In the genomic region with DNA sequence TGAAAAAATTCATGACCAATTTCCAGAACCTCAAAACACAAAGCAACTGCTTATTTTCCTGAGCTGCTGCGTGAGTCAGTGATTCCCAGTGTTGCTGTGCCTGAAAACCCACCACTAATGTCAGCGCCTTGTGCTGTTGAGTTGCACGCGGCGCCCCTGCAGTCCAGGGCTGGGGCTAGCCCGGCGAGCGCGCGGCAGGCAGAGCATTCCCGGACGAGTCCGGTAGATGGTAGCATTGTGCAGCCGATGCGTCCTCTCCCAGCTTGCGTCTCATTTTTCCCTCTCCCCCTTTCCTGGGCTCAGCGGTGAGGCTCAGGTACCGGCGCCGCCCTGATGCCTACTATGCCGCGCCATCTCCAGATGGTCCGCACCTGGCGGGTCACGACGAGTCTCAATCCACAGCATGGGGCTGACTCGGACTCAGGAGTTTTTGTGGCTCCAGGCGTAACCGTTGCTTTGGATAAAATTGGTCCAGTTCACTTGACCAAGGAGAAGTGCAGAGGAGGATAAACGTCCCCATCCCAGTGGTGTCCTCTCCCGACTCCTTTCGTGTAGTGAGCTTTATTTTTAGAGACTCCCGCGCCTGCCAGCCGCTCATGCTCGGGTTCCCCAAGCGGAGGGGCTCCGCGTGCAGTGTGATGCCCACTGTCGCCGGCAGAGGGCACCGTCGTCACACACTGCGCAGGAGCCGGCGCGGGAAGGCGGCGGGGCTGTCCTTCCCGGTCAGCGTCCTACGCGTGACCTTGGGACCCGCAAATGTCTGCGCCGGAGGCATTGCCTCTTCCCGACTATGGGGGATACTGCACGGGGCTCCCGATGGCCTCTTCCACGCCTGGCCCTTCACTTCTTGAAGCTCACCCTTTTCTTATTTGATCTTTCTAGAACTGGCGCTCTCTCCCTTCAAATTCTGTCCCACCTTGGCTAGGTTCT, we compare ENCODE assay signal across 8 cellular contexts. TPM values are rescaled to one million over a fixed set of nuclear protein-coding genes. Genes with fewer than 3 reads are reported as not detected.
DNase-seq lines count a peak whose midpoint lies in the region; ATAC-seq and TF ChIP-seq lines count a peak whose summit lies in the region.

No MANE protein-coding gene starts in this region.

- ATAC-seq in GM21526 (IDR thresholded peaks at IDR 0.05; ENCODE audit: low FRiP score, unreplicated experiment) (peak; percentile 98), esophagus mucosa (peak; percentile 95)

- intact Hi-C loops in OCI-LY7 (cut with micrococcal nuclease; ENCODE audit: unreplicated experiment), result loop anchor here (5.0 kb wide), 1 partner anchor 264 kb away; no protein-coding TSS in a partner anchor

- no peaks in the 10 kb centered on the region for H3K79me2 ChIP-seq in OCI-LY7 (ENCODE audit: insufficient read depth, low read depth, low read length)

- H3K4me2 ChIP-seq in OCI-LY7 (ENCODE audit: low read length), result peak overlapping the region; percentile 86

- peaks cover 4% of the 10 kb centered on the region for H3K9me3 ChIP-seq in HUES64 (ENCODE audit: insufficient read depth, low read depth, low read length)
- no peaks in the 10 kb centered on the region for H3K9me3 ChIP-seq in OCI-LY7 (ENCODE audit: low read length)
- no peaks in the 10 kb centered on the region for H3K9me3 ChIP-seq in mucosa of stomach (ENCODE audit: control insufficient read depth, low read length)

- H3K4me1 Mint-ChIP-seq in activated T-cell treated with anti-CD3 and anti-CD28 coated beads, Interleukin-2, amount 50 U/mL, for 24 hours (ENCODE audit: low read depth), result peaks cover 12% of the 10 kb centered on the region

- DNase-seq in DMS 273 (lab: John Stamatoyannopoulos, UW; ENCODE audit: unreplicated experiment) (peak; percentile 88), OCI-LY7 (ENCODE audit: low spot score) (peak; percentile 65)
- peak; percentile 86 for DNase-seq in activated T-cell treated with anti-CD3 and anti-CD28 coated beads, Interleukin-2, amount 50 U/mL, for 24 hours
- peak; percentile 21 to 42 for DNase-seq in stimulated activated CD8-positive, alpha-beta memory T cell treated with anti-CD3 and anti-CD28 coated beads, Interleukin-4, amount 100 ng/mL, for 4 hours (ENCODE audit: low read depth in 2 of 2, low spot score in 1 of 2)

- H3K27ac Mint-ChIP-seq in activated T-cell treated with anti-CD3 and anti-CD28 coated beads, Interleukin-2, amount 50 U/mL, for 24 hours, result peak overlapping the region; percentile 65

- peak overlapping the region; percentile 96 for H2AFZ ChIP-seq in OCI-LY7 (ENCODE audit: low read length)

- H3K36me3 ChIP-seq in HUES64 (ENCODE audit: insufficient read depth, low read length), result no peaks in the 10 kb centered on the region
- no peaks in the 10 kb centered on the region for H3K36me3 ChIP-seq in OCI-LY7 (ENCODE audit: insufficient read depth, low read length)
- H3K36me3 ChIP-seq in mucosa of stomach (ENCODE audit: control insufficient read depth, insufficient read depth, low read length), result no peaks in the 10 kb centered on the region

- no peaks in the 10 kb centered on the region for H3K9me3 Mint-ChIP-seq in activated T-cell treated with anti-CD3 and anti-CD28 coated beads, Interleukin-2, amount 50 U/mL, for 24 hours

- H3K27ac ChIP-seq in HUES64 (ENCODE audit: low read depth, low read length) (peak overlapping the region; percentile 49; the same call in 1 of the 2 replicates), OCI-LY7 (ENCODE audit: low read depth, low read length, poor library complexity, severe bottlenecking) (no peak overlapping the region)

- H3K27me3 ChIP-seq in HUES64 (ENCODE audit: insufficient read depth, low read length) (peaks cover 15% of the 10 kb centered on the region), mucosa of stomach (ENCODE audit: control insufficient read depth, insufficient read depth, low read length) (peaks cover 4% of the 10 kb centered on the region)

- BruUV-seq in OCI-LY7 (replicated peaks; lab: Mats Ljungman, UMichigan), result no TSS peak

- H3K4me1 ChIP-seq in HUES64 (ENCODE audit: insufficient read depth, low read length) (peaks cover 12% of the 10 kb centered on the region), OCI-LY7 (ENCODE audit: insufficient read depth, low read length, poor library complexity, severe bottlenecking) (no peaks in the 10 kb centered on the region), mucosa of stomach (ENCODE audit: control insufficient read depth, insufficient read depth, low read length) (no peaks in the 10 kb centered on the region)

- H3K36me3 Mint-ChIP-seq in activated T-cell treated with anti-CD3 and anti-CD28 coated beads, Interleukin-2, amount 50 U/mL, for 24 hours (ENCODE audit: low read depth), result no peaks in the 10 kb centered on the region

- TF ChIP-seq CTCF in OCI-LY7 (conservative IDR thresholded peaks at IDR 0.05; ENCODE audit: low read length), result peak; percentile 82

- CTCF ChIA-PET in OCI-LY7 (lab: Charles Lee; ENCODE audit: unreplicated experiment), result interaction anchor here (0.9 to 1.1 kb wide), 4 partner anchors 15 to 262 kb away, joined by 3 read pairs; no protein-coding TSS in a partner anchor

- H4K20me1 ChIP-seq in OCI-LY7 (ENCODE audit: insufficient read depth, low read length), result no peaks in the 10 kb centered on the region

- H3K9ac ChIP-seq in HUES64 (ENCODE audit: low read depth, low read length) (peak overlapping the region; percentile 73), mucosa of stomach (ENCODE audit: low read length) (peak overlapping the region; percentile 22)

- peaks cover 29% of the 10 kb centered on the region for H3K27me3 Mint-ChIP-seq in activated T-cell treated with anti-CD3 and anti-CD28 coated beads, Interleukin-2, amount 50 U/mL, for 24 hours

- WGBS in HUES64, result 4% methylated on average over 61 of the region's 61 CpGs

- POLR2A ChIA-PET in OCI-LY7 (lab: Charles Lee), result interaction anchor here (0.6 to 0.7 kb wide), 2 partner anchors 21 to 597 kb away, joined by 3 to 4 read pairs; no protein-coding TSS in a partner anchor

- H3K9me2 ChIP-seq in OCI-LY7 (ENCODE audit: insufficient read depth, low read length), result no peaks in the 10 kb centered on the region

- H3K4me3 ChIP-seq in HUES64 (ENCODE audit: low read length) (peak overlapping the region; percentile 66), OCI-LY7 (ENCODE audit: low read depth, low read length, poor library complexity, severe bottlenecking) (peak overlapping the region; percentile 67), mucosa of stomach (ENCODE audit: low read length) (peak overlapping the region; percentile 43)

- peak overlapping the region; percentile 78 for H3K4me3 Mint-ChIP-seq in activated T-cell treated with anti-CD3 and anti-CD28 coated beads, Interleukin-2, amount 50 U/mL, for 24 hours

RNA-seq across cellular contexts. Expression of gene IGFBP7, which starts 53.6 kb away (rescaled TPM):
- polyA plus RNA-seq in HUES64 (2013, experiment 1 of 2), result 7.2 TPM
- 9.7 TPM for polyA plus RNA-seq in HUES64 (2013, experiment 2 of 2)
- total RNA-seq in OCI-LY7 (2014; rRNA removed; shearing (Covaris generic)), result not detected in 2 replicates
- total RNA-seq in OCI-LY7 (2022) (not detected in 2 replicates), esophagus mucosa (40.9 TPM)

Comparison
In these comparisons a context has a peak if more than half of its experiments do, and no peak if none do; other contexts are left out.
1. DNase-seq: peak in every context shown above with its lines; median percentile 88 in DMS 273; 86 in activated T-cell treated with anti-CD3 and anti-CD28 coated beads, Interleukin-2, amount 50 U/mL, for 24 hours; 65 in OCI-LY7; 32 in stimulated activated CD8-positive, alpha-beta memory T cell treated with anti-CD3 and anti-CD28 coated beads, Interleukin-4, amount 100 ng/mL, for 4 hours.
2. RNA of gene IGFBP7, which starts 53.6 kb away (total RNA-seq): 40.9 TPM in esophagus mucosa (single experiment); not detected in OCI-LY7; every median in the first group is over 10 times any median in the second.
3. Peak in every context shown above with its lines, with median percentiles within 50 percentile points of each other: H3K4me3 ChIP-seq.